9 cellular contexts compared by ENCODE assay signal in genomic region chr2:169715379-169716228, GRCh38. TPM values are rescaled to one million over a fixed set of nuclear protein-coding genes. Genes with fewer than 3 reads are reported as not detected.
DNase-seq lines count a peak whose midpoint lies in the region; ATAC-seq, FAIRE-seq and TF ChIP-seq lines count a peak whose summit lies in the region.
"Had no signal": no experiment of that assay in that cellular context is flagged by ENCODE, and none has a peak within 500 bp of the region (broad histone marks: within the 10 kb centered on the region; RNA-seq: fewer than 3 reads in every experiment).

No MANE protein-coding gene starts in this region.

- POLR2A ChIA-PET in K562 (lab: Yijun Ruan, JAX), result interaction anchor here (0.7 to 4.7 kb wide), 13 partner anchors 10 to 337 kb away, joined by 3 to 60 read pairs (median 5); partner anchors contain the start of gene KLHL23

- H3K27me3 ChIP-seq in K562 (ENCODE audit: control insufficient read depth in 2 of 2, insufficient read depth in 2 of 2, low read length in 2 of 2) (no peaks in the 10 kb centered on the region), right lobe of liver (no peaks in the 10 kb centered on the region), upper lobe of right lung (no peaks in the 10 kb centered on the region)

- H3K4me3 ChIP-seq in K562 (peak overlapping the region; percentile 29), right lobe of liver (peak overlapping the region; percentile 43 to 61 (median 45)), upper lobe of right lung (peak overlapping the region; percentile 39)

- H3K4me2 ChIP-seq in K562 (ENCODE audit: insufficient read depth, low read length), result peak overlapping the region; percentile 71

- WGBS in K562 (ENCODE audit: insufficient coverage, low coverage, missing lambda C conversion rate), result 2% methylated on average over 17 of the region's 17 CpGs
- WGBS in right lobe of liver (ENCODE audit: insufficient coverage, low coverage, low lambda C conversion rate, missing lambda C conversion rate), result 18% methylated on average over 11 of the region's 17 CpGs

- in situ Hi-C loops in K562 (cut with MboI), result no loop called here
- in situ Hi-C loops in KBM-7 (cut with MboI; ENCODE audit: low pct_unique_long_range_greater_than_20kb, low sequenced_read_pairs), result no loop called here

- no peaks in the 10 kb centered on the region for H3K79me2 ChIP-seq in K562 (ENCODE audit: control insufficient read depth, insufficient read depth, low read length)

- TF ChIP-seq RAD21 in K562 (CRISPR knock-in tag; conservative IDR thresholded peaks at IDR 0.05 in 1 of 2, IDR thresholded peaks at IDR 0.05 in 1 of 2), result peak; percentile 11 to 28; a peak in 2 of 4 replicates

- no peak for TF ChIP-seq POLR2A in K562 (conservative IDR thresholded peaks at IDR 0.05)
- TF ChIP-seq POLR2A in right lobe of liver (IDR thresholded peaks at IDR 0.05), result no peak

- no peaks in the 10 kb centered on the region for H3K9me3 ChIP-seq in K562 (replicated peaks; ENCODE audit: control insufficient read depth, insufficient read depth, low read depth, low read length)
- no peaks in the 10 kb centered on the region for H3K9me3 ChIP-seq in right lobe of liver
- H3K9me3 ChIP-seq in upper lobe of right lung, result no peaks in the 10 kb centered on the region

- CTCF ChIA-PET in K562 (lab: Yijun Ruan, JAX; ENCODE audit: low intra/inter-chr PET ratio), result no interaction called here

- DNase-seq in NCI-H2196 (lab: John Stamatoyannopoulos, UW; ENCODE audit: unreplicated experiment), result peak; percentile 64
- DNase-seq in NCI-H2196 treated with DMSO at 0.1 percent for 48 hours (lab: John Stamatoyannopoulos, UW; ENCODE audit: unreplicated experiment), result no peak
- DNase-seq in K562 (ENCODE audit: extremely low read depth in 1 of 4, low spot score in 3 of 4), result peak; percentile 29 to 76 (median 52)
- peak in 2 of 3 donors; percentile 53 to 79 for DNase-seq in right lobe of liver
- no peak for DNase-seq in upper lobe of right lung
- no peak for DNase-seq in NCI-H1694 treated with DMSO at 0.1 percent for 48 hours (lab: John Stamatoyannopoulos, UW)
- no peak for DNase-seq in KBM-7

- no TSS peak for BruUV-seq in K562 (replicated peaks; lab: Mats Ljungman, UMichigan)

- H3K4me1 ChIP-seq in K562 (replicated peaks in 1 of 2; ENCODE audit: control insufficient read depth in 2 of 2, insufficient read depth in 2 of 2, low read length in 2 of 2), result peaks cover 23 to 48% of the 10 kb centered on the region in 2 experiments
- H3K4me1 ChIP-seq in right lobe of liver, result peaks cover 0 to 9% (median 4%) of the 10 kb centered on the region in 4 donors
- H3K4me1 ChIP-seq in upper lobe of right lung, result peaks cover 16% of the 10 kb centered on the region

- peak overlapping the region; percentile 60 for H2AFZ ChIP-seq in K562 (ENCODE audit: low read depth, low read length)

- no peaks in the 10 kb centered on the region for H4K20me1 ChIP-seq in K562 (replicated peaks; ENCODE audit: control insufficient read depth, insufficient read depth, low read length)

- H3K27ac ChIP-seq in K562 (ENCODE audit: extremely low read depth, low read depth, low read length) (peak overlapping the region; percentile 21; the same call in 1 of the 3 replicates), right lobe of liver (peak overlapping the region; percentile 57 to 81 (median 58)), upper lobe of right lung (no peak overlapping the region)

- peaks cover 3% of the 10 kb centered on the region; the same call in 1 of the 3 replicates for H3K36me3 ChIP-seq in K562 (ENCODE audit: control insufficient read depth, insufficient read depth, low read length)
- H3K36me3 ChIP-seq in right lobe of liver, result no peaks in the 10 kb centered on the region
- H3K36me3 ChIP-seq in upper lobe of right lung, result no peaks in the 10 kb centered on the region

- TF ChIP-seq EP300 in K562 (IDR thresholded peaks at IDR 0.05; ENCODE audit: low read length), result peak; percentile 51; the same call in 1 of the 2 replicates

- intact Hi-C loops in K562 (cut with micrococcal nuclease), result no loop called here
- intact Hi-C loops in right lobe of liver (cut with DNase I), result no loop called here
- intact Hi-C loops in upper lobe of right lung (cut with DNase I), result no loop called here

- H3K9me1 ChIP-seq in K562 (ENCODE audit: control insufficient read depth, insufficient read depth, low read length), result no peaks in the 10 kb centered on the region

- FAIRE-seq in K562 (lab: Jason Lieb, UNC), result peak; percentile 89

- TF ChIP-seq CTCF in K562 (IDR thresholded peaks at IDR 0.05 in 2 of 3, conservative IDR thresholded peaks at IDR 0.05 in 1 of 3; ENCODE audit: insufficient read depth in 2 of 3, low read depth in 1 of 3, low read length in 3 of 3) (peak in 1 of 3 experiments; percentile 22; a peak in 2 of 6 replicates), right lobe of liver (IDR thresholded peaks at IDR 0.05) (no peak), upper lobe of right lung (IDR thresholded peaks at IDR 0.05) (no peak)

- peak; percentile 76 for ATAC-seq in K562
- ATAC-seq in right lobe of liver, result peak; percentile 83 to 85 (median 83)
- peak; percentile 86 for ATAC-seq in upper lobe of right lung
- ATAC-seq in GM18517 (IDR thresholded peaks at IDR 0.05; ENCODE audit: unreplicated experiment), result no peak

- H3K9ac ChIP-seq in K562 (ENCODE audit: insufficient read depth in 1 of 2, low read depth in 2 of 2, low read length in 2 of 2), result peak overlapping the region; percentile 4 to 75; a peak in 1 of 4 replicates

TF ChIP-seq in K562, 482 proteins besides CTCF, POLR2A, EP300 and RAD21 (continues in another document):
- TF ChIP-seq ZNF561 (CRISPR knock-in tag; conservative IDR thresholded peaks at IDR 0.05) (no peak), ZBTB8A (IDR thresholded peaks at IDR 0.05; ENCODE audit: partially characterized antibody) (no peak), CTBP1 (IDR thresholded peaks at IDR 0.05; ENCODE audit: borderline replicate concordance) (no peak; the same call in 1 of the 2 replicates)

RNA-seq across cellular contexts. Expression of gene KLHL23, which starts 18.0 kb away (rescaled TPM):
- 48.2 and 81.1 TPM in 2 replicates for total RNA-seq in K562 (2011; cell fraction: chromatin; rRNA removed; ENCODE audit: low replicate concordance)
- 23.2 and 29.9 TPM in 2 replicates for total RNA-seq in K562 (2011; cell fraction: nucleolus; rRNA removed)
- 45.4 and 74.0 TPM in 2 replicates for total RNA-seq in K562 (2011; cell fraction: nucleoplasm; rRNA removed)
- total RNA-seq in K562 (2014; rRNA removed), result 20.0 and 31.5 TPM in 2 replicates
- 41.5 and 46.8 TPM in 2 replicates for total RNA-seq in K562 (2014; rRNA removed; fragmentation: Illumina TruSeq; extraction: Trizol)
- 34.4 and 39.1 TPM in 2 replicates for total RNA-seq in K562 (2015; rRNA removed; fragmentation: Illumina TruSeq; extraction: Trizol)
- total RNA-seq in K562 (2021), result 22.9 and 25.7 TPM in 2 replicates
- polyA plus RNA-seq in K562 (2011; rRNA removed), result 53.7 and 58.0 TPM in 2 replicates
- polyA plus RNA-seq in K562 (2011; cell fraction: cytosol; rRNA removed), result 10.1 and 20.2 TPM in 2 replicates
- polyA plus RNA-seq in K562 (2011; cell fraction: nucleus; rRNA removed), result 20.6 and 22.8 TPM in 2 replicates
- polyA plus RNA-seq in K562 (2012), result 15.8 and 18.5 TPM in 2 replicates
- polyA plus RNA-seq in K562 (2014; fragmentation: Illumina TruSeq; extraction: Trizol), result 27.4 and 29.6 TPM in 2 replicates
- 1 to 10 TPM; 6.6 to 7.9 TPM for polyA plus RNA-seq in K562 (2014; fragmentation: Nextera tagmentation; extraction: Ambion mirVana)
- 21.6 and 22.4 TPM in 2 replicates for polyA plus RNA-seq in K562 (2014; rRNA removed)
- polyA minus RNA-seq in K562 (2011; rRNA and poly(A)+ RNA removed), result 153 and 171 TPM in 2 replicates
- polyA minus RNA-seq in K562 (2011; cell fraction: cytosol; rRNA and poly(A)+ RNA removed), result 39.2 and 49.7 TPM in 2 replicates
- 14.4 and 26.8 TPM in 2 replicates for polyA minus RNA-seq in K562 (2011; cell fraction: nucleus; rRNA and poly(A)+ RNA removed)
- total RNA-seq in right lobe of liver, result 1 to 10 TPM; 4.7 to 6.6 (median 6.0) TPM
- 12.1 TPM for total RNA-seq in upper lobe of right lung

RNA-seq across cellular contexts. Expression of gene PHOSPHO2, which starts 21.3 kb away (rescaled TPM):
- 7.5 and 29.2 TPM in 2 replicates for total RNA-seq in K562 (2011; cell fraction: chromatin; rRNA removed; ENCODE audit: low replicate concordance)
- 6.0 and 7.8 TPM in 2 replicates for total RNA-seq in K562 (2011; cell fraction: nucleolus; rRNA removed)
- total RNA-seq in K562 (2011; cell fraction: nucleoplasm; rRNA removed), result 18.7 and 26.0 TPM in 2 replicates
- total RNA-seq in K562 (2014; rRNA removed) (10.0 and 13.4 TPM in 2 replicates), K562 (2014; rRNA removed; fragmentation: Illumina TruSeq; extraction: Trizol) (12.3 and 12.6 TPM in 2 replicates), K562 (2015; rRNA removed; fragmentation: Illumina TruSeq; extraction: Trizol) (9.4 and 9.9 TPM in 2 replicates), K562 (2021) (10.2 and 11.7 TPM in 2 replicates), right lobe of liver (1 to 10 TPM; 1.8 to 5.6 (median 2.8) TPM), upper lobe of right lung (5.5 TPM)
- polyA plus RNA-seq in K562 (2011; rRNA removed) (8.4 and 12.5 TPM in 2 replicates), K562 (2014; fragmentation: Illumina TruSeq; extraction: Trizol) (9.1 and 9.4 TPM in 2 replicates), K562 (2014; fragmentation: Nextera tagmentation; extraction: Ambion mirVana) (1 to 10 TPM; 7.8 to 8.9 TPM), K562 (2014; rRNA removed) (14.0 and 19.1 TPM in 2 replicates)
- polyA plus RNA-seq in K562 (2011; cell fraction: cytosol; rRNA removed), result 1.9 and 3.1 TPM in 2 replicates
- polyA plus RNA-seq in K562 (2011; cell fraction: nucleus; rRNA removed), result 7.1 and 8.1 TPM in 2 replicates
- polyA plus RNA-seq in K562 (2012), result 9.5 and 11.5 TPM in 2 replicates
- 6.5 and 9.8 TPM in 2 replicates for polyA minus RNA-seq in K562 (2011; rRNA and poly(A)+ RNA removed)
- polyA minus RNA-seq in K562 (2011; cell fraction: cytosol; rRNA and poly(A)+ RNA removed), result 2.8 and 9.3 TPM in 2 replicates
- 13.3 and 20.1 TPM in 2 replicates for polyA minus RNA-seq in K562 (2011; cell fraction: nucleus; rRNA and poly(A)+ RNA removed)

RNA-seq across cellular contexts. Expression of gene CFAP210, which starts 21.4 kb away (rescaled TPM):
- total RNA-seq in K562 (2011; cell fraction: chromatin; rRNA removed; ENCODE audit: low replicate concordance), result 1.6 TPM in 1 of 2 replicates, not detected in the other
- 0.26 TPM in 1 of 2 replicates, not detected in the other for total RNA-seq in K562 (2011; cell fraction: nucleolus; rRNA removed)
- total RNA-seq in K562 (2011; cell fraction: nucleoplasm; rRNA removed), result 0.38 TPM in 1 of 2 replicates, not detected in the other
- total RNA-seq in K562 (2014; rRNA removed), result 1.1 and 1.2 TPM in 2 replicates
- total RNA-seq in K562 (2014; rRNA removed; fragmentation: Illumina TruSeq; extraction: Trizol), result 1.9 and 2.6 TPM in 2 replicates
- 3.6 and 3.8 TPM in 2 replicates for total RNA-seq in K562 (2015; rRNA removed; fragmentation: Illumina TruSeq; extraction: Trizol)
- 0.63 and 1.00 TPM in 2 replicates for total RNA-seq in K562 (2021)
- 0.49 and 0.75 TPM in 2 replicates for polyA plus RNA-seq in K562 (2011; rRNA removed)
- 0.03 and 0.07 TPM in 2 replicates for polyA plus RNA-seq in K562 (2011; cell fraction: cytosol; rRNA removed)
- polyA plus RNA-seq in K562 (2011; cell fraction: nucleus; rRNA removed), result 0.18 and 0.25 TPM in 2 replicates
- polyA plus RNA-seq in K562 (2012), result 2.9 and 3.1 TPM in 2 replicates
- polyA plus RNA-seq in K562 (2014; fragmentation: Illumina TruSeq; extraction: Trizol), result 2.4 and 2.5 TPM in 2 replicates
- polyA plus RNA-seq in K562 (2014; fragmentation: Nextera tagmentation; extraction: Ambion mirVana), result 1 to 10 TPM; 1.2 to 1.3 TPM
- 1.7 and 1.8 TPM in 2 replicates for polyA plus RNA-seq in K562 (2014; rRNA removed)
- polyA minus RNA-seq in K562 (2011; rRNA and poly(A)+ RNA removed), result 0.21 and 0.33 TPM in 2 replicates
- 0.38 TPM in 1 of 2 replicates, not detected in the other for polyA minus RNA-seq in K562 (2011; cell fraction: cytosol; rRNA and poly(A)+ RNA removed)
- polyA minus RNA-seq in K562 (2011; cell fraction: nucleus; rRNA and poly(A)+ RNA removed), result 0.22 and 0.54 TPM in 2 replicates
- total RNA-seq in right lobe of liver, result under 1 TPM in 1 of 6 experiments, not detected in 5; 0.86 TPM
- total RNA-seq in upper lobe of right lung, result not detected
- total RNA-seq: glomerular endothelial cell had no signal

Comparison
In these comparisons a context has a peak if more than half of its experiments do, and no peak if none do; other contexts are left out.
1. DNase-seq: peak in NCI-H2196 (single experiment), K562 (4 of 4) and right lobe of liver (2 of 3); none in NCI-H2196 treated with DMSO at 0.1 percent for 48 hours (single experiment), upper lobe of right lung (single experiment), NCI-H1694 treated with DMSO at 0.1 percent for 48 hours (single experiment) and KBM-7 (single experiment).
2. Peak in every context shown above with its lines, with median percentiles within 50 percentile points of each other: H3K4me3 ChIP-seq.